ENCODE assay signal across 23 cellular contexts in genomic region chr9:7973123-7973522, GRCh38.
"Had no signal": no experiment of that assay in that cellular context is flagged by ENCODE, and none has a peak within 500 bp of the region (broad histone marks: within the 10 kb centered on the region; RNA-seq: fewer than 3 reads in every experiment).

No MANE protein-coding gene starts in this region.

- H3K36me3 ChIP-seq: breast epithelium, pancreas, right atrium auricular region, uterus had no signal

- H3K4me3 ChIP-seq: breast epithelium, pancreas, right atrium auricular region, uterus had no signal

- H3K4me1 ChIP-seq: breast epithelium, pancreas, right atrium auricular region, uterus had no signal

- ATAC-seq: activated CD4-positive, alpha-beta T cell treated with anti-CD3 and anti-CD28 coated beads for 36 hours; activated naive CD4-positive, alpha-beta T cell treated with anti-CD3 and anti-CD28 coated beads, Interleukin-2, amount 50 U/mL, for 72 hours; activated T-cell treated with anti-CD3 and anti-CD28 coated beads, Interleukin-2, amount 50 U/mL, for 72 hours; naive thymus-derived CD8-positive, alpha-beta T cell; pancreas; stimulated activated naive B cell treated with anti-CD40 and anti-IgM and Interleukin-4, amounts not matched to agents 10 μg/mL and 1 μg/mL and 100 μg/mL, for 72 hours had no signal

- H3K9me3 ChIP-seq: breast epithelium, pancreas, right atrium auricular region, uterus had no signal

- H3K27ac ChIP-seq: breast epithelium, pancreas, right atrium auricular region, uterus had no signal

- DNase-seq: activated CD4-positive, alpha-beta T cell treated with anti-CD3 and anti-CD28 coated beads for 36 hours; activated CD4-positive, alpha-beta T cell treated with anti-CD3 and anti-CD28 coated beads, Interleukin-2, amount 50 U/mL, for 4 hours; activated CD4-positive, CD25-positive, alpha-beta regulatory T cell; activated naive CD4-positive, alpha-beta T cell; activated T-cell treated with anti-CD3 and anti-CD28 coated beads for 4 hours; activated T-cell treated with anti-CD3 and anti-CD28 coated beads, Interleukin-2, amount 50 U/mL, for 72 hours; central memory CD4-positive, alpha-beta T cell; foreskin fibroblast; head of caudate nucleus; hypothalamus; immature natural killer cell; kidney; naive thymus-derived CD8-positive, alpha-beta T cell; nucleus accumbens; pancreas; stimulated activated CD4-positive, alpha-beta T cell treated with anti-CD3 and anti-CD28 coated beads, Interleukin-15, amount 100 ng/mL, for 24 hours; stimulated activated CD4-positive, alpha-beta T cell treated with anti-CD3 and anti-CD28 coated beads, Interleukin-2, amount 100 ng/mL, for 24 hours; stimulated activated naive B cell treated with anti-CD40 and anti-IgM and Interleukin-4, amounts not matched to agents 10 μg/mL and 1 μg/mL and 100 μg/mL, for 72 hours; trophoblast cell; uterus had no signal

- H3K27me3 ChIP-seq: breast epithelium, pancreas, right atrium auricular region, uterus had no signal
